ENCODE assay signal across 8 cellular contexts in genomic region chr11:27497284-27497866, GRCh38. TPM values are rescaled to one million over a fixed set of nuclear protein-coding genes. Genes with fewer than 3 reads are reported as not detected.
DNase-seq lines count a peak whose midpoint lies in the region; ATAC-seq, FAIRE-seq and TF ChIP-seq lines count a peak whose summit lies in the region.

No MANE protein-coding gene starts in this region.

- H3K9me3 Mint-ChIP-seq in endothelial cell (ENCODE audit: unreplicated experiment): no peaks in the 10 kb centered on the region
- H3K9me3 Mint-ChIP-seq in activated T-cell treated with anti-CD3 and anti-CD28 coated beads, Interleukin-2, amount 50 U/mL, for 72 hours: no peaks in the 10 kb centered on the region

- no peaks in the 10 kb centered on the region for H3K27me3 Mint-ChIP-seq in endothelial cell (ENCODE audit: unreplicated experiment)
- H3K27me3 Mint-ChIP-seq in activated T-cell treated with anti-CD3 and anti-CD28 coated beads, Interleukin-2, amount 50 U/mL, for 72 hours (ENCODE audit: low read depth): no peaks in the 10 kb centered on the region

- in situ Hi-C loops in GM13977 (cut with MboI; ENCODE audit: low pct_unique_long_range_greater_than_20kb, low sequenced_read_pairs, unreplicated experiment): loop anchor here (10.0 to 25.0 kb wide), 2 partner anchors 313 to 735 kb away; no protein-coding TSS in a partner anchor

- no peaks in the 10 kb centered on the region for H3K36me3 Mint-ChIP-seq in endothelial cell (ENCODE audit: low read depth, unreplicated experiment)
- H3K36me3 Mint-ChIP-seq in activated T-cell treated with anti-CD3 and anti-CD28 coated beads, Interleukin-2, amount 50 U/mL, for 72 hours (ENCODE audit: insufficient read depth in 2 of 2): peaks cover 1 to 19% of the 10 kb centered on the region in 2 donors

- no peak overlapping the region for H3K4me3 ChIP-seq in pancreas

- peak; percentile 21 for DNase-seq in A172 (ENCODE audit: low spot score)
- peak; percentile 15 for DNase-seq in GM13977 (ENCODE audit: low spot score)
- DNase-seq in NCI-H526 treated with DMSO at 0.1 percent for 48 hours (lab: John Stamatoyannopoulos, UW): peak; percentile 29
- DNase-seq in endothelial cell (ENCODE audit: low spot score): no peak
- no peak for DNase-seq in pancreas
- no peak for DNase-seq in activated T-cell treated with anti-CD3 and anti-CD28 coated beads, Interleukin-2, amount 50 U/mL, for 72 hours
- DNase-seq in epidermal melanocyte (ENCODE audit: insufficient read length, low spot score): no peak

- peak; percentile 46 for TF ChIP-seq CTCF in GM13977 (IDR thresholded peaks at IDR 0.05; ENCODE audit: extremely low read depth, insufficient read depth, missing control alignments)
- peak; percentile 34 for TF ChIP-seq CTCF in endothelial cell (IDR thresholded peaks at IDR 0.05; ENCODE audit: unreplicated experiment)
- peak in 2 of 4 donors; percentile 18 to 27 for TF ChIP-seq CTCF in pancreas (IDR thresholded peaks at IDR 0.05)

- H3K4me3 Mint-ChIP-seq in endothelial cell (ENCODE audit: unreplicated experiment): no peak overlapping the region
- H3K4me3 Mint-ChIP-seq in activated T-cell treated with anti-CD3 and anti-CD28 coated beads, Interleukin-2, amount 50 U/mL, for 72 hours: no peak overlapping the region

- H3K27ac ChIP-seq in pancreas: no peak overlapping the region

- H3K27me3 ChIP-seq in pancreas: no peaks in the 10 kb centered on the region

- peaks cover 9 to 21% (median 19%) of the 10 kb centered on the region in 3 donors for H3K4me1 ChIP-seq in pancreas

- intact Hi-C loops in pancreas (cut with DNase I): no loop called here

- no peaks in the 10 kb centered on the region for H3K4me1 Mint-ChIP-seq in endothelial cell (ENCODE audit: unreplicated experiment)
- H3K4me1 Mint-ChIP-seq in activated T-cell treated with anti-CD3 and anti-CD28 coated beads, Interleukin-2, amount 50 U/mL, for 72 hours (ENCODE audit: low read depth): peaks cover 9% of the 10 kb centered on the region

- no peak overlapping the region for H3K27ac Mint-ChIP-seq in endothelial cell (ENCODE audit: unreplicated experiment)
- no peak overlapping the region for H3K27ac Mint-ChIP-seq in activated T-cell treated with anti-CD3 and anti-CD28 coated beads, Interleukin-2, amount 50 U/mL, for 72 hours

- FAIRE-seq in pancreas (lab: Jason Lieb, UNC): peak; percentile 54

- ATAC-seq in HG02938 (IDR thresholded peaks at IDR 0.05; ENCODE audit: unreplicated experiment) (peak; percentile 75), pancreas (peak; percentile 58 to 77 (median 75))
- no peak for ATAC-seq in activated T-cell treated with anti-CD3 and anti-CD28 coated beads, Interleukin-2, amount 50 U/mL, for 72 hours (replicated peaks in 1 of 2)

- H3K9me3 ChIP-seq in pancreas: no peaks in the 10 kb centered on the region

- H3K36me3 ChIP-seq in pancreas: peaks cover 0 to 47% (median 0%) of the 10 kb centered on the region in 3 donors

RNA-seq across cellular contexts. Expression of gene LIN7C, which starts 9.2 kb away (rescaled TPM):
- total RNA-seq in A172 (2014; rRNA removed; shearing (Covaris generic)): 61.4 and 73.3 TPM in 2 replicates
- 17.0 TPM for total RNA-seq in endothelial cell (ENCODE audit: unreplicated experiment)
- 10 to 100 TPM; 10.7 to 22.1 (median 17.0) TPM for total RNA-seq in pancreas
- polyA plus RNA-seq in pancreas: 1 to 10 TPM; 5.1 to 8.6 TPM
- total RNA-seq in activated T-cell treated with anti-CD3 and anti-CD28 coated beads, Interleukin-2, amount 50 U/mL, for 72 hours: 10 to 100 TPM; 16.9 to 23.5 TPM

RNA-seq across cellular contexts. Expression of gene LGR4, which starts 24.8 kb away (rescaled TPM):
- total RNA-seq in A172 (2014; rRNA removed; shearing (Covaris generic)): 10.0 and 10.1 TPM in 2 replicates
- total RNA-seq in endothelial cell (ENCODE audit: unreplicated experiment): 10.8 TPM
- 10 to 100 TPM; 44.4 to 73.0 (median 57.5) TPM for total RNA-seq in pancreas
- 10 to 100 TPM; 23.4 to 27.0 TPM for polyA plus RNA-seq in pancreas
- total RNA-seq in activated T-cell treated with anti-CD3 and anti-CD28 coated beads, Interleukin-2, amount 50 U/mL, for 72 hours: under 1 TPM; 0.05 to 0.30 TPM

Comparison
In these comparisons a context has a peak if more than half of its experiments do, and no peak if none do; other contexts are left out.
1. DNase-seq: peak in A172 (single experiment), GM13977 (single experiment) and NCI-H526 treated with DMSO at 0.1 percent for 48 hours (single experiment); none in endothelial cell (single experiment), pancreas (0 of 6), activated T-cell treated with anti-CD3 and anti-CD28 coated beads, Interleukin-2, amount 50 U/mL, for 72 hours (0 of 2) and epidermal melanocyte (single experiment).
2. ATAC-seq: peak in HG02938 (single experiment) and pancreas (4 of 4); none in activated T-cell treated with anti-CD3 and anti-CD28 coated beads, Interleukin-2, amount 50 U/mL, for 72 hours (0 of 2).